8 cellular contexts compared by ENCODE assay signal in the genomic region with DNA sequence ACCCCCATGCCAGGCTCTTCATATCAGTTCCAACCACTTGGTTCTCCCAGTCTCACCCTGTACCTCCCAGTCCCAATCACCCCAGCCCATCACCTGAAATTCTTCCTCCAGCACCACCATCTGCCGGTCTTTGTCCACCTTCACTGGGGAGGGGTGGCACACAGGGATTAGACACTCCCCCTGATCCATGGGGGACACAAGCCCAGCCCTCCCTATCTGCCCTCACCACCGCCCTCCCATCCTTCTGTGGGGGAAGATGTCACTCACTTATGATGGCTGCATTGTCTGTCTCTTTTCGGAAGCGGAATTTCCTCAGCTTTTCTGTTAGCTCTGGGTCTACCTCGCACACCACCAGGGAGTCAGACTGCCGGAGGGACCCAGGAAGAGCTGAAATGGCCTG. TPM values are rescaled to one million over a fixed set of nuclear protein-coding genes. Genes with fewer than 3 reads are reported as not detected.
DNase-seq lines count a peak whose midpoint lies in the region; ATAC-seq, FAIRE-seq and TF ChIP-seq lines count a peak whose summit lies in the region.

No MANE protein-coding gene starts in this region.

- TF ChIP-seq CTCF in Panc1 (IDR thresholded peaks at IDR 0.05) = no peak
- TF ChIP-seq CTCF in endothelial cell of umbilical vein (IDR thresholded peaks at IDR 0.05; ENCODE audit: extremely low read depth in 1 of 2, insufficient read depth in 1 of 2, low read depth in 1 of 2, low read length in 2 of 2) = no peak
- TF ChIP-seq CTCF in WTC11 (IDR thresholded peaks at IDR 0.05) = no peak

- dilution Hi-C loops in endothelial cell of umbilical vein (cut with MboI; ENCODE audit: extremely low pct_ligation_motif_present, low sequenced_read_pairs) = no loop called here

- H3K4me1 ChIP-seq in Panc1 (ENCODE audit: control insufficient read depth, insufficient read depth, low read length) (peaks cover 4% of the 10 kb centered on the region; the same call in 1 of the 2 replicates), endothelial cell of umbilical vein (ENCODE audit: control insufficient read depth, extremely low read depth, insufficient read depth, low read length) (peaks cover 7% of the 10 kb centered on the region)

- CTCF ChIA-PET in Panc1 (lab: Charles Lee) (interaction anchor here (0.6 to 1.7 kb wide), 4 partner anchors 12 to 129 kb away, joined by 4 to 7 read pairs (median 5); no protein-coding TSS in a partner anchor), endothelial cell of umbilical vein (lab: Charles Lee) (interaction anchor here (0.9 kb wide), 1 partner anchor 213 kb away, joined by 3 read pairs; no protein-coding TSS in a partner anchor), WTC11 (lab: Charles Lee) (interaction anchor here (1.2 to 1.3 kb wide), 2 partner anchors 123 to 131 kb away, joined by 4 to 7 read pairs; partner anchors contain the start of gene SYCN)

- no peak for FAIRE-seq in endothelial cell of umbilical vein (lab: Jason Lieb, UNC)

- H3K27ac Mint-ChIP-seq in stimulated activated memory B cell treated with anti-CD40 and anti-IgM and Interleukin-4, amounts not matched to agents 10 μg/mL and 1 μg/mL and 100 μg/mL, for 72 hours = peak overlapping the region; percentile 91
- no peak overlapping the region for H3K27ac Mint-ChIP-seq in WTC11

- ATAC-seq in GM19395 (IDR thresholded peaks at IDR 0.05; ENCODE audit: unreplicated experiment) (peak; percentile 12), Panc1 (peak; percentile 6), WTC11 (no peak; the same call in 1 of the 2 replicates)
- peak; percentile 48 for ATAC-seq in stimulated activated memory B cell treated with anti-CD40 and anti-IgM and Interleukin-4, amounts not matched to agents 10 μg/mL and 1 μg/mL and 100 μg/mL, for 72 hours

- H3K27ac ChIP-seq in Panc1 (ENCODE audit: low read length) (no peak overlapping the region), endothelial cell of umbilical vein (ENCODE audit: insufficient read depth, low read depth, low read length) (no peak overlapping the region)

- no peaks in the 10 kb centered on the region for H4K20me1 ChIP-seq in endothelial cell of umbilical vein (replicated peaks; ENCODE audit: control insufficient read depth, extremely low read depth, insufficient read depth, low read length)

- intact Hi-C loops in Panc1 (cut with micrococcal nuclease; ENCODE audit: unreplicated experiment) (loop anchor here (10.0 kb wide), 1 partner anchor 390 kb away; no protein-coding TSS in a partner anchor), endothelial cell of umbilical vein (cut with micrococcal nuclease) (no loop called here)

- POLR2A ChIA-PET in Panc1 (lab: Charles Lee) = interaction anchor here (0.6 to 1.0 kb wide), 3 partner anchors 19 to 101 kb away, joined by 4 to 7 read pairs (median 4); partner anchors contain the start of gene RPS16
- POLR2A ChIA-PET in endothelial cell of umbilical vein (lab: Charles Lee) = no interaction called here
- POLR2A ChIA-PET in WTC11 (lab: Charles Lee) = no interaction called here

- H3K4me2 ChIP-seq in endothelial cell of umbilical vein (ENCODE audit: insufficient read depth, low read length) = peak overlapping the region; percentile 2

- no peak for TF ChIP-seq POLR2A in endothelial cell of umbilical vein (IDR thresholded peaks at IDR 0.05; ENCODE audit: low read depth, low read length)

- H3K9me3 Mint-ChIP-seq in stimulated activated memory B cell treated with anti-CD40 and anti-IgM and Interleukin-4, amounts not matched to agents 10 μg/mL and 1 μg/mL and 100 μg/mL, for 72 hours = no peaks in the 10 kb centered on the region
- H3K9me3 Mint-ChIP-seq in WTC11 = no peaks in the 10 kb centered on the region

- H3K27me3 ChIP-seq in Panc1 (ENCODE audit: control insufficient read depth, insufficient read depth, low read length) = no peaks in the 10 kb centered on the region
- no peaks in the 10 kb centered on the region for H3K27me3 ChIP-seq in endothelial cell of umbilical vein (ENCODE audit: control insufficient read depth in 2 of 2, insufficient read depth in 2 of 2, low read length in 2 of 2)

- H3K4me3 Mint-ChIP-seq in stimulated activated memory B cell treated with anti-CD40 and anti-IgM and Interleukin-4, amounts not matched to agents 10 μg/mL and 1 μg/mL and 100 μg/mL, for 72 hours = peak overlapping the region; percentile 89
- H3K4me3 Mint-ChIP-seq in WTC11 = no peak overlapping the region

- H2AFZ ChIP-seq in endothelial cell of umbilical vein (ENCODE audit: low read depth, low read length) = peak overlapping the region; percentile 33

- H3K36me3 ChIP-seq in Panc1 (ENCODE audit: control insufficient read depth, insufficient read depth, low read length) (no peaks in the 10 kb centered on the region), endothelial cell of umbilical vein (ENCODE audit: control insufficient read depth in 2 of 2, extremely low read depth in 1 of 2, insufficient read depth in 2 of 2, low read length in 2 of 2) (no peaks in the 10 kb centered on the region)

- peaks cover 8% of the 10 kb centered on the region for H3K36me3 Mint-ChIP-seq in stimulated activated memory B cell treated with anti-CD40 and anti-IgM and Interleukin-4, amounts not matched to agents 10 μg/mL and 1 μg/mL and 100 μg/mL, for 72 hours
- no peaks in the 10 kb centered on the region for H3K36me3 Mint-ChIP-seq in WTC11

- in situ Hi-C loops in Panc1 (cut with HindIII; ENCODE audit: low pct_unique_long_range_greater_than_20kb, low sequenced_read_pairs) = no loop called here

- H3K27me3 Mint-ChIP-seq in stimulated activated memory B cell treated with anti-CD40 and anti-IgM and Interleukin-4, amounts not matched to agents 10 μg/mL and 1 μg/mL and 100 μg/mL, for 72 hours = no peaks in the 10 kb centered on the region
- peaks cover 20% of the 10 kb centered on the region for H3K27me3 Mint-ChIP-seq in WTC11 (ENCODE audit: low read depth)

- no peak overlapping the region for H3K9ac ChIP-seq in endothelial cell of umbilical vein (replicated peaks; ENCODE audit: extremely low read depth, insufficient read depth, low read length)

- H3K4me1 Mint-ChIP-seq in stimulated activated memory B cell treated with anti-CD40 and anti-IgM and Interleukin-4, amounts not matched to agents 10 μg/mL and 1 μg/mL and 100 μg/mL, for 72 hours = peaks cover 60% of the 10 kb centered on the region
- peaks cover 4% of the 10 kb centered on the region; the same call in 1 of the 2 replicates for H3K4me1 Mint-ChIP-seq in WTC11

- no peaks in the 10 kb centered on the region for H3K9me1 ChIP-seq in endothelial cell of umbilical vein (replicated peaks; ENCODE audit: control insufficient read depth, extremely low read depth, insufficient read depth, low read length)

- DNase-seq in Panc1 (ENCODE audit: low read depth, low spot score) (no peak), endothelial cell of umbilical vein (ENCODE audit: low read depth, low spot score) (no peak), WTC11 (ENCODE audit: low spot score) (no peak), SHP77 treated with DMSO at 0.1 percent for 48 hours (lab: John Stamatoyannopoulos, UW) (no peak), NCI-H1694 (lab: John Stamatoyannopoulos, UW) (no peak), NCI-H510A (lab: John Stamatoyannopoulos, UW) (no peak)

- no peaks in the 10 kb centered on the region for H3K9me3 ChIP-seq in Panc1 (ENCODE audit: control insufficient read depth, insufficient read depth, low read depth, low read length)
- no peaks in the 10 kb centered on the region for H3K9me3 ChIP-seq in endothelial cell of umbilical vein (replicated peaks; ENCODE audit: control insufficient read depth, insufficient read depth, low read length)

- H3K4me3 ChIP-seq in Panc1 (ENCODE audit: low read depth in 2 of 2, low read length in 2 of 2) = no peak overlapping the region
- H3K4me3 ChIP-seq in endothelial cell of umbilical vein (replicated peaks in 1 of 3; ENCODE audit: insufficient read depth in 1 of 3, low read depth in 1 of 3, low read length in 3 of 3) = peak overlapping the region in 1 of 3 experiments; percentile 1

- H3K79me2 ChIP-seq in endothelial cell of umbilical vein (ENCODE audit: control insufficient read depth, insufficient read depth, low read length) = no peaks in the 10 kb centered on the region

- no TSS peak for BruUV-seq in Panc1 (replicated peaks; lab: Mats Ljungman, UMichigan)
- BruUV-seq in endothelial cell of umbilical vein (replicated peaks; lab: Mats Ljungman, UMichigan) = no TSS peak

RNA-seq across cellular contexts. Expression of gene GMFG, which starts 0.7 kb away (rescaled TPM):
- total RNA-seq in Panc1 (2021; ENCODE audit: unreplicated experiment) = 3.7 TPM
- 1.5 TPM for polyA plus RNA-seq in Panc1 (2012; ENCODE audit: insufficient read length)
- 39.5 and 41.5 TPM in 2 replicates for total RNA-seq in endothelial cell of umbilical vein
- 9.2 and 13.7 TPM in 2 replicates for polyA plus RNA-seq in endothelial cell of umbilical vein
- polyA plus RNA-seq in endothelial cell of umbilical vein (2011; cell fraction: cytosol; rRNA removed) = 18.9 and 28.7 TPM in 2 replicates
- 7.1 and 10.4 TPM in 2 replicates for polyA plus RNA-seq in endothelial cell of umbilical vein (2011; cell fraction: nucleus; rRNA removed)
- 10.7 and 11.9 TPM in 2 replicates for polyA plus RNA-seq in endothelial cell of umbilical vein (2012)
- polyA minus RNA-seq in endothelial cell of umbilical vein = 7.4 and 7.8 TPM in 2 replicates
- polyA minus RNA-seq in endothelial cell of umbilical vein (2011; cell fraction: cytosol; rRNA and poly(A)+ RNA removed) = not detected
- 2.1 TPM in 1 of 2 replicates, not detected in the other for polyA minus RNA-seq in endothelial cell of umbilical vein (2011; cell fraction: nucleus; rRNA and poly(A)+ RNA removed)
- 0.96 to 1.8 TPM (median 1.4 TPM) in 3 replicates for total RNA-seq in WTC11 (2021)

RNA-seq across cellular contexts. Expression of gene SAMD4B, which starts 7.1 kb away (rescaled TPM):
- total RNA-seq in Panc1 (2021; ENCODE audit: unreplicated experiment) (1,339 TPM), endothelial cell of umbilical vein (82.1 and 87.7 TPM in 2 replicates), WTC11 (2021) (148 to 164 TPM (median 150 TPM) in 3 replicates)
- polyA plus RNA-seq in Panc1 (2012; ENCODE audit: insufficient read length) = 1,600 TPM
- 84.2 and 98.0 TPM in 2 replicates for polyA plus RNA-seq in endothelial cell of umbilical vein
- polyA plus RNA-seq in endothelial cell of umbilical vein (2011; cell fraction: cytosol; rRNA removed) = 53.6 and 62.8 TPM in 2 replicates
- 78.4 and 97.3 TPM in 2 replicates for polyA plus RNA-seq in endothelial cell of umbilical vein (2011; cell fraction: nucleus; rRNA removed)
- polyA plus RNA-seq in endothelial cell of umbilical vein (2012) = 66.5 and 79.2 TPM in 2 replicates
- 50.7 and 57.0 TPM in 2 replicates for polyA minus RNA-seq in endothelial cell of umbilical vein
- 55.6 TPM for polyA minus RNA-seq in endothelial cell of umbilical vein (2011; cell fraction: cytosol; rRNA and poly(A)+ RNA removed)
- polyA minus RNA-seq in endothelial cell of umbilical vein (2011; cell fraction: nucleus; rRNA and poly(A)+ RNA removed) = 39.8 and 43.1 TPM in 2 replicates

RNA-seq across cellular contexts. Expression of gene LRFN1, which starts 14.5 kb away (rescaled TPM):
- 15.2 TPM for total RNA-seq in Panc1 (2021; ENCODE audit: unreplicated experiment)
- polyA plus RNA-seq in Panc1 (2012; ENCODE audit: insufficient read length) = 28.4 TPM
- 1.4 and 1.5 TPM in 2 replicates for total RNA-seq in endothelial cell of umbilical vein
- 0.38 and 0.39 TPM in 2 replicates for polyA plus RNA-seq in endothelial cell of umbilical vein
- polyA plus RNA-seq in endothelial cell of umbilical vein (2011; cell fraction: cytosol; rRNA removed) = 0.13 TPM in 2 replicates
- polyA plus RNA-seq in endothelial cell of umbilical vein (2011; cell fraction: nucleus; rRNA removed) = 0.17 and 0.26 TPM in 2 replicates
- polyA plus RNA-seq in endothelial cell of umbilical vein (2012) = 0.82 and 1.2 TPM in 2 replicates
- polyA minus RNA-seq in endothelial cell of umbilical vein = 0.22 and 0.40 TPM in 2 replicates
- polyA minus RNA-seq in endothelial cell of umbilical vein (2011; cell fraction: cytosol; rRNA and poly(A)+ RNA removed) = not detected
- 0.19 TPM in 2 replicates for polyA minus RNA-seq in endothelial cell of umbilical vein (2011; cell fraction: nucleus; rRNA and poly(A)+ RNA removed)
- total RNA-seq in WTC11 (2021) = 7.1 to 8.5 TPM (median 8.1 TPM) in 3 replicates

RNA-seq across cellular contexts. Expression of gene IFNL1, which starts 39.0 kb away (rescaled TPM):
- 0.57 TPM for total RNA-seq in Panc1 (2021; ENCODE audit: unreplicated experiment)
- polyA plus RNA-seq in Panc1 (2012; ENCODE audit: insufficient read length) = 0.27 TPM
- total RNA-seq in endothelial cell of umbilical vein = not detected in 2 replicates
- not detected in 2 replicates for polyA plus RNA-seq in endothelial cell of umbilical vein
- not detected in 2 replicates for polyA plus RNA-seq in endothelial cell of umbilical vein (2011; cell fraction: cytosol; rRNA removed)
- not detected in 2 replicates for polyA plus RNA-seq in endothelial cell of umbilical vein (2011; cell fraction: nucleus; rRNA removed)
- polyA plus RNA-seq in endothelial cell of umbilical vein (2012) = not detected in 2 replicates
- polyA minus RNA-seq in endothelial cell of umbilical vein = not detected in 2 replicates
- not detected for polyA minus RNA-seq in endothelial cell of umbilical vein (2011; cell fraction: cytosol; rRNA and poly(A)+ RNA removed)
- polyA minus RNA-seq in endothelial cell of umbilical vein (2011; cell fraction: nucleus; rRNA and poly(A)+ RNA removed) = not detected in 2 replicates
- not detected in 3 replicates for total RNA-seq in WTC11 (2021)

RNA-seq across cellular contexts. Expression of gene PAF1, which starts 55.7 kb away (rescaled TPM):
- total RNA-seq in Panc1 (2021; ENCODE audit: unreplicated experiment) (901 TPM), endothelial cell of umbilical vein (53.6 and 55.1 TPM in 2 replicates), WTC11 (2021) (27.8 to 34.4 TPM (median 29.4 TPM) in 3 replicates)
- 1,335 TPM for polyA plus RNA-seq in Panc1 (2012; ENCODE audit: insufficient read length)
- polyA plus RNA-seq in endothelial cell of umbilical vein = 77.9 and 90.8 TPM in 2 replicates
- polyA plus RNA-seq in endothelial cell of umbilical vein (2011; cell fraction: cytosol; rRNA removed) = 60.4 and 68.7 TPM in 2 replicates
- polyA plus RNA-seq in endothelial cell of umbilical vein (2011; cell fraction: nucleus; rRNA removed) = 69.9 and 95.5 TPM in 2 replicates
- 53.1 and 63.8 TPM in 2 replicates for polyA plus RNA-seq in endothelial cell of umbilical vein (2012)
- 41.9 and 56.6 TPM in 2 replicates for polyA minus RNA-seq in endothelial cell of umbilical vein
- polyA minus RNA-seq in endothelial cell of umbilical vein (2011; cell fraction: cytosol; rRNA and poly(A)+ RNA removed) = 43.6 TPM
- 27.1 and 44.7 TPM in 2 replicates for polyA minus RNA-seq in endothelial cell of umbilical vein (2011; cell fraction: nucleus; rRNA and poly(A)+ RNA removed)
